Comparison of ENCODE assay signal across 20 cellular contexts in the genomic region with DNA sequence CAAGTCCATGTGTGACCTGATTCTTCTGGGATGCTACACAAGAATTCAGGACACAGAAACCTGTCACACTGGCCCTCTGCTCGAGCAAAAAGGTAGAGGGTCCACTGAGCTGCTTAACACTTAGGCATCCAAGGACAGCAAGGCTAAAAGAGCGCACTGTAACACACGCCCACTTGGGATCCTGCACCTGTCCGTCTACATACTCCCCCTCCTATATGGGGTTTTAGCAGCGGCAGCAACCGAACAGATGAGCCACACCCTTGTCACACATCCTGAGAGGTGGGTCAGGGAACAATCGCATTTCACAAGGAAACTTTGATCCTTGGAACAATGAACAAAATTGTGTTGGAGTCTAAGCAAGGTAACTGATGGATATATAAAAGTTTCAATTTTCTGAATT.
"Had no signal": no experiment of that assay in that cellular context is flagged by ENCODE, and none has a peak within 500 bp of the region (broad histone marks: within the 10 kb centered on the region; RNA-seq: fewer than 3 reads in every experiment).

No MANE protein-coding gene starts in this region.

- H3K4me1 Mint-ChIP-seq: naive thymus-derived CD8-positive, alpha-beta T cell had no signal

- H3K27ac Mint-ChIP-seq: naive thymus-derived CD8-positive, alpha-beta T cell had no signal

- H3K9me3 Mint-ChIP-seq: naive thymus-derived CD8-positive, alpha-beta T cell had no signal

- H3K27ac ChIP-seq: coronary artery, dorsolateral prefrontal cortex, heart left ventricle, ovary, right atrium auricular region, sigmoid colon, skin epidermis, suprapubic skin, thyroid gland, upper lobe of left lung, uterus had no signal

- DNase-seq: dorsolateral prefrontal cortex; effector CD8-positive, alpha-beta T cell; foreskin melanocyte; heart left ventricle; hippocampal formation; mesendoderm; naive thymus-derived CD8-positive, alpha-beta T cell; nucleus accumbens; ovary; sigmoid colon; stimulated activated CD4-positive, alpha-beta T cell treated with anti-CD3 and anti-CD28 coated beads, Interleukin-12 subunit alpha, Interleukin-12 subunit beta, amount 100 ng/mL, for 4 hours; stimulated activated naive CD4-positive, alpha-beta T cell treated with Interleukin-2 at 50 U/mL for 16 hours; thyroid gland; upper lobe of left lung; uterus had no signal

- ATAC-seq: heart left ventricle; naive thymus-derived CD8-positive, alpha-beta T cell had no signal

- H3K36me3 ChIP-seq: heart left ventricle, ovary, right atrium auricular region, sigmoid colon, suprapubic skin, thyroid gland, upper lobe of left lung, uterus had no signal

- H3K9me3 ChIP-seq: heart left ventricle, ovary, right atrium auricular region, sigmoid colon, suprapubic skin, thyroid gland, upper lobe of left lung, uterus had no signal

- H3K4me1 ChIP-seq: heart left ventricle, right atrium auricular region, sigmoid colon, suprapubic skin, thyroid gland, upper lobe of left lung, uterus had no signal

- H3K27me3 ChIP-seq: ovary, right atrium auricular region, sigmoid colon, suprapubic skin, thyroid gland, upper lobe of left lung, uterus had no signal

- H3K36me3 Mint-ChIP-seq: naive thymus-derived CD8-positive, alpha-beta T cell had no signal

- H3K4me3 ChIP-seq: coronary artery, dorsolateral prefrontal cortex, heart left ventricle, ovary, right atrium auricular region, sigmoid colon, skin epidermis, suprapubic skin, thyroid gland, upper lobe of left lung, uterus had no signal

- H3K4me3 Mint-ChIP-seq: naive thymus-derived CD8-positive, alpha-beta T cell; neural crest cell had no signal
